12 cellular contexts compared by ENCODE assay signal in the genomic region with DNA sequence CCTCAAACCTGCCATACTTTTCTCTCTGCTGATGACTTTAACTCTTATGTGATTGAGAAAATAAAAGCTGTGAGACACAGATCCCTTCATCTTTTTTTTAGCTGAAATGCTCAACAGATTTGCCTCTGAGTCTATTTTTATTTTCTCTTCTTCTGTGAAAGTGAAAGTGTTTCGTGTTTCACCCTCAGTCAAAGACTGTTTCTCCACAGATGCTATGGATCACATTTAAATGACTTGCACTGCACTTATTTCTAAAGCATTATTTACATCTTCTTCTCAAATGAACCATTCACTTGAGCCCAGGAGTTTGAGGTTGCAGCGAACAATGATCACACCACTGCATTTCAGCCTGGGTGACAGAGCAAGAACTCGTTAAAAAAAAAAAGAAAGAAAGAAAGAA.
A peak's percentile ranks its signal among the peaks of the same experiment; 100 is the strongest.
DNase-seq lines count a peak whose midpoint lies in the region; ATAC-seq and TF ChIP-seq lines count a peak whose summit lies in the region.
"Had no signal": no experiment of that assay in that cellular context is flagged by ENCODE, and none has a peak within 500 bp of the region (broad histone marks: within the 10 kb centered on the region; RNA-seq: fewer than 3 reads in every experiment).

No MANE protein-coding gene starts in this region.

- no peak for TF ChIP-seq CTCF in Calu3 (IDR thresholded peaks at IDR 0.05; ENCODE audit: unreplicated experiment)
- no peak for TF ChIP-seq CTCF in breast epithelium (IDR thresholded peaks at IDR 0.05)

- DNase-seq in Calu3 (no peak), breast epithelium (ENCODE audit: low spot score in 2 of 2) (no peak), nucleus accumbens (lab: John Stamatoyannopoulos, UW) (no peak)
- DNase-seq in activated effector memory CD4-positive, alpha-beta T cell treated with Interleukin-2 at 50 U/mL for 16 hours, result no peak
- DNase-seq in stimulated activated CD4-positive, alpha-beta T cell treated with anti-CD3 and anti-CD28 coated beads, Interleukin-15, amount 100 ng/mL, for 24 hours, result no peak
- DNase-seq: activated CD4-positive, alpha-beta T cell treated with anti-CD3 and anti-CD28 coated beads for 36 hours; effector memory CD4-positive, alpha-beta T cell had no signal

- BruUV-seq in Calu3 (replicated peaks; lab: Mats Ljungman, UMichigan), result no TSS peak

- CTCF ChIA-PET in Calu3 (lab: Charles Lee), result interaction anchor here (0.6 kb wide), 1 partner anchor 1678 kb away, joined by 3 read pairs; no protein-coding TSS in a partner anchor

- no peak overlapping the region for H3K27ac Mint-ChIP-seq in Calu3 (ENCODE audit: unreplicated experiment)
- H3K27ac Mint-ChIP-seq: activated CD4-positive, alpha-beta T cell treated with anti-CD3 and anti-CD28 coated beads for 36 hours; nephron had no signal

- ATAC-seq in GM19328 (IDR thresholded peaks at IDR 0.05; ENCODE audit: unreplicated experiment) (peak; percentile 94), HG02840 (IDR thresholded peaks at IDR 0.05; ENCODE audit: low FRiP score, unreplicated experiment) (peak; percentile 79), HG03565 (IDR thresholded peaks at IDR 0.05; ENCODE audit: unreplicated experiment) (peak; percentile 92)
- ATAC-seq: activated CD4-positive, alpha-beta T cell treated with anti-CD3 and anti-CD28 coated beads for 36 hours; activated naive CD4-positive, alpha-beta T cell treated with anti-CD3 and anti-CD28 coated beads, Interleukin-2, amount 50 U/mL, for 72 hours had no signal

- H3K27ac ChIP-seq in breast epithelium, result no peak overlapping the region

- no peaks in the 10 kb centered on the region for H3K27me3 Mint-ChIP-seq in Calu3 (ENCODE audit: unreplicated experiment)
- H3K27me3 Mint-ChIP-seq: activated CD4-positive, alpha-beta T cell treated with anti-CD3 and anti-CD28 coated beads for 36 hours had no signal

- H3K36me3 ChIP-seq in breast epithelium, result no peaks in the 10 kb centered on the region

- no peak for TF ChIP-seq POLR2A in breast epithelium (IDR thresholded peaks at IDR 0.05)

- H3K27me3 ChIP-seq in breast epithelium, result no peaks in the 10 kb centered on the region

- intact Hi-C loops in Calu3 (cut with micrococcal nuclease; ENCODE audit: unreplicated experiment) (no loop called here), breast epithelium (cut with DNase I; ENCODE audit: low total_unique reads) (no loop called here)

- H3K9me3 ChIP-seq in breast epithelium, result no peaks in the 10 kb centered on the region

- no peaks in the 10 kb centered on the region for H3K9me3 Mint-ChIP-seq in Calu3 (ENCODE audit: low read depth, unreplicated experiment)
- H3K9me3 Mint-ChIP-seq: nephron had no signal

- H3K36me3 Mint-ChIP-seq in Calu3 (ENCODE audit: insufficient read depth, unreplicated experiment), result no peaks in the 10 kb centered on the region
- H3K36me3 Mint-ChIP-seq: activated naive CD4-positive, alpha-beta T cell treated with anti-CD3 and anti-CD28 coated beads, Interleukin-2, amount 50 U/mL, for 72 hours had no signal

- no peak overlapping the region for H3K4me3 ChIP-seq in breast epithelium

- no peaks in the 10 kb centered on the region for H3K4me1 Mint-ChIP-seq in Calu3 (ENCODE audit: low read depth, unreplicated experiment)
- H3K4me1 Mint-ChIP-seq: activated CD4-positive, alpha-beta T cell treated with anti-CD3 and anti-CD28 coated beads for 36 hours had no signal

- H3K4me3 Mint-ChIP-seq in Calu3 (ENCODE audit: low read depth, unreplicated experiment), result peak overlapping the region; percentile 54
- H3K4me3 Mint-ChIP-seq: activated CD4-positive, alpha-beta T cell treated with anti-CD3 and anti-CD28 coated beads for 36 hours; nephron had no signal

- no peaks in the 10 kb centered on the region for H3K4me1 ChIP-seq in breast epithelium
